10 cellular contexts compared by ENCODE assay signal in the genomic region with DNA sequence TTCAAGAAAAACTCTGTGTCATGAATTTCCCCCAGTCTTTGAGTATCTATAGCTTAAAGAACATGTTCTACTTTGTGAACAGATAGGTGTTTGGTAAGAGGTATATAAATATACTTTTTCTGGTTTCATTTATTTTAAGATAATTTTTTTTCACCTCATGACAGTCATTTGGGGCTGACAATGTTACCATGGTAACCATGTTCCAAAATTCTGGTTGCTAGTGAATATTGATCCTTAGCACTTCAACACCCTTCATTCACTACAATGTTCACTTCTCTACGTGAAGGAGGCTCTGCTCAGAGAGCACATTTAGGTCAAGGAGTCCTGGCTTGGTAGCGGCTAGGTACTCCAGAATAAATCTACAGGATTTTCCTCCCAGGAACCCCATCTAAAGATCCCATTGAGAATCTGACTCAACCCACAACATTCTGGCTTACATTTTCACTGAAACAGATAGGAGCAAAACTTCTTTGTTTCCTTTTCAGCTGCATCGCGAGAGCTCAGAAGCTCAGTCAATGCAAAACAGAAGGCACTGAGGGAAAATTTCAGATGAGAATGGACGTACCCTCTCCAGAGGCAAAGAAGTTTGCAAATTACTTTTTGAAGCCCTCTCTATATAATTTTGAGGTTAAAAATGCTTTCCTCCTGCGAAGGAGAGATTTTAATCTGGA.
DNase-seq lines count a peak whose midpoint lies in the region; ATAC-seq and TF ChIP-seq lines count a peak whose summit lies in the region.
"Had no signal": no experiment of that assay in that cellular context is flagged by ENCODE, and none has a peak within 500 bp of the region (broad histone marks: within the 10 kb centered on the region; RNA-seq: fewer than 3 reads in every experiment).

No MANE protein-coding gene starts in this region.

- peaks cover 3 to 20% (median 6%) of the 10 kb centered on the region in 4 donors for H3K4me1 ChIP-seq in liver (ENCODE audit: control insufficient read depth in 4 of 4, insufficient read depth in 4 of 4, low read length in 3 of 4)
- H3K4me1 ChIP-seq: psoas muscle had no signal

- H3K27me3 Mint-ChIP-seq in activated naive CD4-positive, alpha-beta T cell treated with anti-CD3 and anti-CD28 coated beads for 36 hours (ENCODE audit: low read depth): no peaks in the 10 kb centered on the region
- H3K27me3 Mint-ChIP-seq in type B pancreatic cell: no peaks in the 10 kb centered on the region
- no peaks in the 10 kb centered on the region for H3K27me3 Mint-ChIP-seq in activated T-helper 2 cell treated with anti-CD3 and anti-CD28 coated beads, Interferon-gamma antibody, Interleukin-2, Interleukin-4, amounts not matched to agents 10 μg/mL and 5 μg/mL and 100 μg/mL, durations not matched to agents 14 hours and 24 hours and 36 hours (ENCODE audit: low read depth)

- intact Hi-C loops in activated naive CD4-positive, alpha-beta T cell treated with anti-CD3 and anti-CD28 coated beads for 36 hours (cut with micrococcal nuclease): no loop called here
- intact Hi-C loops in activated T-helper 2 cell treated with anti-CD3 and anti-CD28 coated beads, Interferon-gamma antibody, Interleukin-2, Interleukin-4, amounts not matched to agents 10 μg/mL and 5 μg/mL and 100 μg/mL, durations not matched to agents 14 hours and 24 hours and 36 hours (cut with micrococcal nuclease): no loop called here

- H3K4me1 Mint-ChIP-seq in activated naive CD4-positive, alpha-beta T cell treated with anti-CD3 and anti-CD28 coated beads for 36 hours (ENCODE audit: low read depth): peaks cover 40% of the 10 kb centered on the region
- H3K4me1 Mint-ChIP-seq in type B pancreatic cell (ENCODE audit: unreplicated experiment): peaks cover 33% of the 10 kb centered on the region
- peaks cover 31% of the 10 kb centered on the region for H3K4me1 Mint-ChIP-seq in activated T-helper 2 cell treated with anti-CD3 and anti-CD28 coated beads, Interferon-gamma antibody, Interleukin-2, Interleukin-4, amounts not matched to agents 10 μg/mL and 5 μg/mL and 100 μg/mL, durations not matched to agents 14 hours and 24 hours and 36 hours (ENCODE audit: low read depth)

- TF ChIP-seq RAD21 in liver (IDR thresholded peaks at IDR 0.05): no peak

- no peaks in the 10 kb centered on the region for H3K9me3 ChIP-seq in liver (ENCODE audit: control insufficient read depth in 4 of 4, low read length in 3 of 4)
- H3K9me3 ChIP-seq: psoas muscle had no signal

- peak overlapping the region in 2 of 3 donors; percentile 14 to 16 for H3K4me3 ChIP-seq in liver (ENCODE audit: low read depth in 1 of 3, low read length in 3 of 3)
- H3K4me3 ChIP-seq: psoas muscle had no signal

- no peaks in the 10 kb centered on the region for H3K36me3 Mint-ChIP-seq in activated naive CD4-positive, alpha-beta T cell treated with anti-CD3 and anti-CD28 coated beads for 36 hours (ENCODE audit: low read depth)
- H3K36me3 Mint-ChIP-seq in type B pancreatic cell: no peaks in the 10 kb centered on the region
- H3K36me3 Mint-ChIP-seq in activated T-helper 2 cell treated with anti-CD3 and anti-CD28 coated beads, Interferon-gamma antibody, Interleukin-2, Interleukin-4, amounts not matched to agents 10 μg/mL and 5 μg/mL and 100 μg/mL, durations not matched to agents 14 hours and 24 hours and 36 hours (ENCODE audit: low read depth): peaks cover 6% of the 10 kb centered on the region

- peak overlapping the region; percentile 92 to 96 for H3K27ac ChIP-seq in liver (ENCODE audit: low read depth in 1 of 2, low read length in 2 of 2)
- H3K27ac ChIP-seq: psoas muscle had no signal

- no peaks in the 10 kb centered on the region for H3K9me3 Mint-ChIP-seq in activated naive CD4-positive, alpha-beta T cell treated with anti-CD3 and anti-CD28 coated beads for 36 hours
- H3K9me3 Mint-ChIP-seq in type B pancreatic cell: no peaks in the 10 kb centered on the region
- H3K9me3 Mint-ChIP-seq in activated T-helper 2 cell treated with anti-CD3 and anti-CD28 coated beads, Interferon-gamma antibody, Interleukin-2, Interleukin-4, amounts not matched to agents 10 μg/mL and 5 μg/mL and 100 μg/mL, durations not matched to agents 14 hours and 24 hours and 36 hours: no peaks in the 10 kb centered on the region

- no peak overlapping the region for H3K4me3 Mint-ChIP-seq in activated naive CD4-positive, alpha-beta T cell treated with anti-CD3 and anti-CD28 coated beads for 36 hours
- H3K4me3 Mint-ChIP-seq in type B pancreatic cell: no peak overlapping the region
- no peak overlapping the region for H3K4me3 Mint-ChIP-seq in activated T-helper 2 cell treated with anti-CD3 and anti-CD28 coated beads, Interferon-gamma antibody, Interleukin-2, Interleukin-4, amounts not matched to agents 10 μg/mL and 5 μg/mL and 100 μg/mL, durations not matched to agents 14 hours and 24 hours and 36 hours (ENCODE audit: low read depth)

- peak overlapping the region; percentile 34 for H3K27ac Mint-ChIP-seq in activated naive CD4-positive, alpha-beta T cell treated with anti-CD3 and anti-CD28 coated beads for 36 hours
- peak overlapping the region; percentile 76 for H3K27ac Mint-ChIP-seq in type B pancreatic cell
- no peak overlapping the region for H3K27ac Mint-ChIP-seq in activated T-helper 2 cell treated with anti-CD3 and anti-CD28 coated beads, Interferon-gamma antibody, Interleukin-2, Interleukin-4, amounts not matched to agents 10 μg/mL and 5 μg/mL and 100 μg/mL, durations not matched to agents 14 hours and 24 hours and 36 hours

- no peak for TF ChIP-seq CTCF in liver (IDR thresholded peaks at IDR 0.05; ENCODE audit: low read depth, low read length, missing input control)
- no peak for TF ChIP-seq CTCF in type B pancreatic cell (conservative IDR thresholded peaks at IDR 0.05)

- peak overlapping the region in 1 of 2 donors; percentile 68 for H3K9ac ChIP-seq in liver (ENCODE audit: low read depth in 1 of 2, low read length in 2 of 2)

- H3K27me3 ChIP-seq in liver (ENCODE audit: control insufficient read depth in 4 of 4, insufficient read depth in 4 of 4, low read length in 3 of 4): no peaks in the 10 kb centered on the region

- no peak for ATAC-seq in HG03342 (IDR thresholded peaks at IDR 0.05; ENCODE audit: unreplicated experiment)
- ATAC-seq: psoas muscle had no signal

- H3K36me3 ChIP-seq in liver (ENCODE audit: control insufficient read depth in 4 of 4, insufficient read depth in 3 of 4, low read depth in 1 of 4, low read length in 3 of 4): no peaks in the 10 kb centered on the region

- no peak for DNase-seq in activated naive CD4-positive, alpha-beta T cell treated with anti-CD3 and anti-CD28 coated beads for 36 hours
- DNase-seq in activated naive CD4-positive, alpha-beta T cell (lab: John Stamatoyannopoulos, UW): no peak
- DNase-seq in amniotic epithelial cell (ENCODE audit: low read depth) (peak; percentile 54), type B pancreatic cell (ENCODE audit: extremely low spot score, unreplicated experiment) (no peak), GM19240 (ENCODE audit: insufficient read length, low spot score) (no peak)
- no peak for DNase-seq in activated T-helper 2 cell treated with anti-CD3 and anti-CD28 coated beads, Interferon-gamma antibody, Interleukin-2, Interleukin-4, amounts not matched to agents 10 μg/mL and 5 μg/mL and 100 μg/mL, durations not matched to agents 14 hours and 24 hours and 36 hours (ENCODE audit: low spot score)
- DNase-seq: NCI-H2227 treated with DMSO at 0.1 percent for 48 hours, psoas muscle had no signal

- WGBS in liver: 37% methylated on average over 6 of the region's 6 CpGs

- CTCF ChIA-PET in activated naive CD4-positive, alpha-beta T cell treated with anti-CD3 and anti-CD28 coated beads for 36 hours (lab: Charles Lee): interaction anchor here (0.6 to 3.0 kb wide), 2 partner anchors 14 to 52 kb away, joined by 3 to 10 read pairs; no protein-coding TSS in a partner anchor

TF ChIP-seq in liver, 16 proteins besides CTCF, POLR2A, EP300 and RAD21 (continues in another document):
- TF ChIP-seq HNF4A (conservative IDR thresholded peaks at IDR 0.05): no peak
- no peak for TF ChIP-seq EGR1 (IDR thresholded peaks at IDR 0.05; ENCODE audit: low read depth in 2 of 2)
- TF ChIP-seq, protein P1, sequence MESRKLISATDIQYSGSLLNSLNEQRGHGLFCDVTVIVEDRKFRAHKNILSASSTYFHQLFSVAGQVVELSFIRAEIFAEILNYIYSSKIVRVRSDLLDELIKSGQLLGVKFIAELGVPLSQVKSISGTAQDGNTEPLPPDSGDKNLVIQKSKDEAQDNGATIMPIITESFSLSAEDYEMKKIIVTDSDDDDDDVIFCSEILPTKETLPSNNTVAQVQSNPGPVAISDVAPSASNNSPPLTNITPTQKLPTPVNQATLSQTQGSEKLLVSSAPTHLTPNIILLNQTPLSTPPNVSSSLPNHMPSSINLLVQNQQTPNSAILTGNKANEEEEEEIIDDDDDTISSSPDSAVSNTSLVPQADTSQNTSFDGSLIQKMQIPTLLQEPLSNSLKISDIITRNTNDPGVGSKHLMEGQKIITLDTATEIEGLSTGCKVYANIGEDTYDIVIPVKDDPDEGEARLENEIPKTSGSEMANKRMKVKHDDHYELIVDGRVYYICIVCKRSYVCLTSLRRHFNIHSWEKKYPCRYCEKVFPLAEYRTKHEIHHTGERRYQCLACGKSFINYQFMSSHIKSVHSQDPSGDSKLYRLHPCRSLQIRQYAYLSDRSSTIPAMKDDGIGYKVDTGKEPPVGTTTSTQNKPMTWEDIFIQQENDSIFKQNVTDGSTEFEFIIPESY (IDR thresholded peaks at IDR 0.05): peak; percentile 89
- no peak for TF ChIP-seq FOXA1 (IDR thresholded peaks at IDR 0.05)
- no peak for TF ChIP-seq RXRA (IDR thresholded peaks at IDR 0.05)
